38 cellular contexts compared by ENCODE assay signal in the genomic region with DNA sequence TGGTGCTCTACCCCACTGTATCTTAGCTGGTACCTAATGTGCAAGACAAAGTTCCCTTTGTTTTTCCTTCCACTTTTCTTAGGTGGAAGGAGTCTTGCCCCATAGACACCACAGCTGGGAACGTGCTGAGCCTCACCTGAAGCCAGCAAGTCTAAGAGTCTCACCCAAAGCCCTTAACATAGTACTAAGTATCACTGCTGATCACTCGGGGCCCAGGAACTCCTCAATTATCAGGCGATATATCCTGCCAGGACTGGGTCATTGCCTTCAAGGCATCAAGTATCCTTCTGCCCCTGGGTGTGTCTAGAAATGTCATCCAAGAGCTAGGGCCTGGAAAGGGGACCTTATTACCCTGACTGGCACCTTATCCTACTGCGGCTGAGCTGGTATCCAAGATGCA.
"Had no signal": no experiment of that assay in that cellular context is flagged by ENCODE, and none has a peak within 500 bp of the region (broad histone marks: within the 10 kb centered on the region; RNA-seq: fewer than 3 reads in every experiment).

No MANE protein-coding gene starts in this region.

- H3K27me3 Mint-ChIP-seq: activated naive CD4-positive, alpha-beta T cell treated with anti-CD3 and anti-CD28 coated beads, Interleukin-2, amount 10 ng/mL, durations not matched to agents 7 days and 5 days; activated naive CD4-positive, alpha-beta T cell treated with anti-CD3 and anti-CD28 coated beads, Interleukin-2, amount 50 U/mL, for 24 hours; activated naive CD8-positive, alpha-beta T cell; activated naive CD8-positive, alpha-beta T cell treated with anti-CD3 and anti-CD28 coated beads for 36 hours; activated naive CD8-positive, alpha-beta T cell treated with anti-CD3 and anti-CD28 coated beads, Interleukin-2, amount 10 ng/mL, durations not matched to agents 7 days and 5 days; activated naive CD8-positive, alpha-beta T cell treated with anti-CD3 and anti-CD28 coated beads, Interleukin-2, amount 50 U/mL, for 24 hours; activated T-cell treated with anti-CD3 and anti-CD28 coated beads, Interleukin-2, amount 50 U/mL, for 24 hours; activated T-helper 17 cell treated with anti-CD3 and anti-CD28 coated beads, Interleukin-2, amount 50 U/mL, for 72 hours; central memory CD8-positive, alpha-beta T cell had no signal

- H3K27ac Mint-ChIP-seq: activated naive CD4-positive, alpha-beta T cell treated with anti-CD3 and anti-CD28 coated beads for 36 hours; activated naive CD4-positive, alpha-beta T cell treated with anti-CD3 and anti-CD28 coated beads, Interleukin-2, amount 10 ng/mL, durations not matched to agents 7 days and 5 days; activated naive CD4-positive, alpha-beta T cell treated with anti-CD3 and anti-CD28 coated beads, Interleukin-2, amount 50 U/mL, for 24 hours; activated naive CD4-positive, alpha-beta T cell treated with anti-CD3 and anti-CD28 coated beads, Interleukin-2, amount 50 U/mL, for 72 hours; activated naive CD8-positive, alpha-beta T cell; activated naive CD8-positive, alpha-beta T cell treated with anti-CD3 and anti-CD28 coated beads for 36 hours; activated naive CD8-positive, alpha-beta T cell treated with anti-CD3 and anti-CD28 coated beads, Interleukin-2, amount 10 ng/mL, durations not matched to agents 7 days and 5 days; activated naive CD8-positive, alpha-beta T cell treated with anti-CD3 and anti-CD28 coated beads, Interleukin-2, amount 50 U/mL, for 24 hours; activated T-cell treated with anti-CD3 and anti-CD28 coated beads, Interleukin-2, amount 50 U/mL, for 24 hours; activated T-cell treated with anti-CD3 and anti-CD28 coated beads, Interleukin-2, amount 50 U/mL, for 72 hours; activated T-helper 1 cell treated with anti-CD3 and anti-CD28 coated beads, Interleukin-12 subunit alpha, Interleukin-12 subunit beta, Interleukin-2, Interleukin-4 antibody, amounts not matched to agents 30 ng/mL and 10 ng/mL and 1 ng/mL, durations not matched to agents 14 hours and 24 hours and 36 hours; activated T-helper 17 cell treated with anti-CD3 and anti-CD28 coated beads, Interleukin-2, amount 50 U/mL, for 72 hours; activated T-helper 2 cell treated with anti-CD3 and anti-CD28 coated beads, Interferon-gamma antibody, Interleukin-2, Interleukin-4, amounts not matched to agents 10 μg/mL and 5 μg/mL and 100 μg/mL, durations not matched to agents 14 hours and 24 hours and 36 hours; brain had no signal

- H3K27me3 ChIP-seq: adrenal gland, ascending aorta, body of pancreas, brain microvascular endothelial cell, breast epithelium, cardiac muscle cell had no signal

- H3K9me3 ChIP-seq: adrenal gland, ascending aorta, body of pancreas had no signal

- H3K4me3 Mint-ChIP-seq: activated naive CD4-positive, alpha-beta T cell treated with anti-CD3 and anti-CD28 coated beads for 36 hours; activated naive CD4-positive, alpha-beta T cell treated with anti-CD3 and anti-CD28 coated beads, Interleukin-2, amount 10 ng/mL, durations not matched to agents 7 days and 5 days; activated naive CD4-positive, alpha-beta T cell treated with anti-CD3 and anti-CD28 coated beads, Interleukin-2, amount 50 U/mL, for 24 hours; activated naive CD8-positive, alpha-beta T cell; activated naive CD8-positive, alpha-beta T cell treated with anti-CD3 and anti-CD28 coated beads for 36 hours; activated naive CD8-positive, alpha-beta T cell treated with anti-CD3 and anti-CD28 coated beads, Interleukin-2, amount 10 ng/mL, durations not matched to agents 7 days and 5 days; activated naive CD8-positive, alpha-beta T cell treated with anti-CD3 and anti-CD28 coated beads, Interleukin-2, amount 50 U/mL, for 24 hours; activated T-cell treated with anti-CD3 and anti-CD28 coated beads, Interleukin-2, amount 50 U/mL, for 24 hours; activated T-cell treated with anti-CD3 and anti-CD28 coated beads, Interleukin-2, amount 50 U/mL, for 4 hours; activated T-cell treated with anti-CD3 and anti-CD28 coated beads, Interleukin-2, amount 50 U/mL, for 72 hours; activated T-helper 1 cell treated with anti-CD3 and anti-CD28 coated beads, Interleukin-12 subunit alpha, Interleukin-12 subunit beta, Interleukin-2, Interleukin-4 antibody, amounts not matched to agents 30 ng/mL and 10 ng/mL and 1 ng/mL, durations not matched to agents 14 hours and 24 hours and 36 hours; activated T-helper 17 cell treated with anti-CD3 and anti-CD28 coated beads, Interleukin-2, amount 50 U/mL, for 72 hours; brain; central memory CD8-positive, alpha-beta T cell had no signal

- H3K27ac ChIP-seq: adrenal gland, ascending aorta, body of pancreas, brain microvascular endothelial cell, breast epithelium, cardiac muscle cell had no signal

- H3K4me3 ChIP-seq: adrenal gland, ascending aorta, body of pancreas, breast epithelium, cardiac muscle cell had no signal

- ATAC-seq: activated naive CD4-positive, alpha-beta T cell treated with anti-CD3 and anti-CD28 coated beads, Interleukin-2, amount 50 U/mL, for 72 hours; activated naive CD8-positive, alpha-beta T cell treated with anti-CD3 and anti-CD28 coated beads, Interleukin-2, amount 50 U/mL, for 24 hours; activated T-cell treated with anti-CD3 and anti-CD28 coated beads, Interleukin-2, amount 50 U/mL, for 4 hours; activated T-cell treated with anti-CD3 and anti-CD28 coated beads, Interleukin-2, amount 50 U/mL, for 72 hours; activated T-helper 17 cell treated with anti-CD3 and anti-CD28 coated beads, Interleukin-2, amount 50 U/mL, for 72 hours; body of pancreas had no signal

- H3K4me1 Mint-ChIP-seq: activated naive CD4-positive, alpha-beta T cell treated with anti-CD3 and anti-CD28 coated beads, Interleukin-2, amount 10 ng/mL, durations not matched to agents 7 days and 5 days; activated naive CD4-positive, alpha-beta T cell treated with anti-CD3 and anti-CD28 coated beads, Interleukin-2, amount 50 U/mL, for 24 hours; activated naive CD8-positive, alpha-beta T cell treated with anti-CD3 and anti-CD28 coated beads for 36 hours; activated naive CD8-positive, alpha-beta T cell treated with anti-CD3 and anti-CD28 coated beads, Interleukin-2, amount 10 ng/mL, durations not matched to agents 7 days and 5 days; activated naive CD8-positive, alpha-beta T cell treated with anti-CD3 and anti-CD28 coated beads, Interleukin-2, amount 50 U/mL, for 24 hours; activated T-helper 17 cell treated with anti-CD3 and anti-CD28 coated beads, Interleukin-2, amount 50 U/mL, for 72 hours; brain; central memory CD8-positive, alpha-beta T cell had no signal

- H3K4me1 ChIP-seq: adrenal gland, ascending aorta, body of pancreas, breast epithelium had no signal

- DNase-seq: activated effector memory CD4-positive, alpha-beta T cell treated with anti-CD3 and anti-CD28 coated beads, Interleukin-2, amount 50 U/mL, for 16 hours; activated effector memory CD4-positive, alpha-beta T cell treated with Interleukin-2 at 50 U/mL for 16 hours; activated gamma-delta T cell; activated gamma-delta T cell treated with Interleukin-2 at 50 U/mL for 16 hours; activated naive CD4-positive, alpha-beta T cell; activated naive CD4-positive, alpha-beta T cell treated with anti-CD3 and anti-CD28 coated beads for 36 hours; activated naive CD4-positive, alpha-beta T cell treated with anti-CD3 and anti-CD28 coated beads, Interleukin-2, amount 10 ng/mL, durations not matched to agents 7 days and 5 days; activated naive CD4-positive, alpha-beta T cell treated with anti-CD3 and anti-CD28 coated beads, Interleukin-2, amount 50 U/mL, for 16 hours; activated naive CD4-positive, alpha-beta T cell treated with Interleukin-2 at 50 U/mL for 16 hours; activated naive CD8-positive, alpha-beta T cell treated with anti-CD3 and anti-CD28 coated beads for 36 hours; activated naive CD8-positive, alpha-beta T cell treated with anti-CD3 and anti-CD28 coated beads, Interleukin-2, amount 10 ng/mL, durations not matched to agents 7 days and 5 days; activated naive CD8-positive, alpha-beta T cell treated with anti-CD3 and anti-CD28 coated beads, Interleukin-2, amount 50 U/mL, for 24 hours; activated T-cell treated with anti-CD3 and anti-CD28 coated beads for 4 hours; activated T-cell treated with anti-CD3 and anti-CD28 coated beads, Interleukin-2, amount 50 U/mL, for 1 hour; activated T-cell treated with anti-CD3 and anti-CD28 coated beads, Interleukin-2, amount 50 U/mL, for 24 hours; activated T-cell treated with anti-CD3 and anti-CD28 coated beads, Interleukin-2, amount 50 U/mL, for 4 hours; activated T-cell treated with anti-CD3 and anti-CD28 coated beads, Interleukin-2, amount 50 U/mL, for 48 hours; activated T-cell treated with anti-CD3 and anti-CD28 coated beads, Interleukin-2, amount 50 U/mL, for 72 hours; adrenal gland; amniotic stem cell; amygdala; anterior cingulate cortex; body of pancreas; brain microvascular endothelial cell; caudate nucleus; central memory CD4-positive, alpha-beta T cell; cerebellar nuclear complex had no signal

- H3K36me3 ChIP-seq: adrenal gland, ascending aorta, brain microvascular endothelial cell, breast epithelium, cardiac muscle cell had no signal

- H3K36me3 Mint-ChIP-seq: activated naive CD4-positive, alpha-beta T cell treated with anti-CD3 and anti-CD28 coated beads, Interleukin-2, amount 10 ng/mL, durations not matched to agents 7 days and 5 days; activated naive CD4-positive, alpha-beta T cell treated with anti-CD3 and anti-CD28 coated beads, Interleukin-2, amount 50 U/mL, for 24 hours; activated naive CD4-positive, alpha-beta T cell treated with anti-CD3 and anti-CD28 coated beads, Interleukin-2, amount 50 U/mL, for 72 hours; activated naive CD8-positive, alpha-beta T cell; activated naive CD8-positive, alpha-beta T cell treated with anti-CD3 and anti-CD28 coated beads for 36 hours; activated naive CD8-positive, alpha-beta T cell treated with anti-CD3 and anti-CD28 coated beads, Interleukin-2, amount 10 ng/mL, durations not matched to agents 7 days and 5 days; brain had no signal
